ENCODE assay signal across 22 cellular contexts in the genomic region with DNA sequence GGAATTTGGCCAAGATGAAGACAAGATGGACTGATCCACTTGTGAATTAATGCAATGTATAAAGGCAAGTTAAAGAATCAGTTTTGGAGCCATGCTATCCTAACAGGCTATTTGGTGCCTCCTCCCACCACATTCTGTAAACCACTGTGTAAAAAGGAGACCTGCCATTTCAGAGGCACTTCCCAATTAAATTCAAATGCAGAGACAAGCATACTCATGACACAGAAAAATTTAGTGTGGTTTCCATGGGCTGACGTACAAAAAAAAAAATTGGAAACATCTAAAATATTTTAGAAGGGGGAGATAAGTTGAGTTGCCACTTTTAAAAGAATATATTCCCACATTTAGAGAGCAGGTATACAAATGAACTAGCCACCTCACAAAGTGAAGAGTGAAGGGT.
DNase-seq lines count a peak whose midpoint lies in the region; ATAC-seq and TF ChIP-seq lines count a peak whose summit lies in the region.
"Had no signal": no experiment of that assay in that cellular context is flagged by ENCODE, and none has a peak within 500 bp of the region (broad histone marks: within the 10 kb centered on the region; RNA-seq: fewer than 3 reads in every experiment).

No MANE protein-coding gene starts in this region.

- peaks cover 0 to 1% of the 10 kb centered on the region in 2 donors for H3K36me3 Mint-ChIP-seq in CD4-positive, alpha-beta memory T cell
- H3K36me3 Mint-ChIP-seq in activated B cell treated with CpG ODN at 0.5 μM for 24 hours (ENCODE audit: low read depth), result peaks cover 2% of the 10 kb centered on the region
- H3K36me3 Mint-ChIP-seq: CD14-positive monocyte had no signal

- CTCF ChIA-PET in CD4-positive, alpha-beta memory T cell (lab: Charles Lee; ENCODE audit: partially characterized antibody), result no interaction called here
- CTCF ChIA-PET in activated B cell treated with CpG ODN at 0.5 μM for 24 hours (lab: Charles Lee), result no interaction called here

- no peak for ATAC-seq in activated B cell treated with CpG ODN at 0.5 μM for 24 hours (ENCODE audit: low read depth)
- ATAC-seq in lower lobe of right lung, result no peak
- ATAC-seq: HCT116 had no signal

- no peaks in the 10 kb centered on the region for H3K9me3 Mint-ChIP-seq in CD4-positive, alpha-beta memory T cell
- no peaks in the 10 kb centered on the region for H3K9me3 Mint-ChIP-seq in activated B cell treated with CpG ODN at 0.5 μM for 24 hours
- H3K9me3 Mint-ChIP-seq: CD14-positive monocyte had no signal

- peaks cover 18% of the 10 kb centered on the region for H3K4me1 ChIP-seq in CD4-positive, alpha-beta memory T cell (ENCODE audit: insufficient read depth, low read length)
- peaks cover 5% of the 10 kb centered on the region for H3K4me1 ChIP-seq in lower lobe of right lung
- H3K4me1 ChIP-seq in uterus, result no peaks in the 10 kb centered on the region

- H3K27ac ChIP-seq in CD4-positive, alpha-beta memory T cell (ENCODE audit: low read depth, low read length), result no peak overlapping the region
- peak overlapping the region; percentile 78 for H3K27ac ChIP-seq in lower lobe of right lung
- peak overlapping the region; percentile 81 to 92 for H3K27ac ChIP-seq in uterus

- in situ Hi-C loops in KBM-7 (cut with MboI; ENCODE audit: low pct_unique_long_range_greater_than_20kb, low sequenced_read_pairs), result no loop called here

- H3K9me3 ChIP-seq in CD4-positive, alpha-beta memory T cell (ENCODE audit: control insufficient read depth in 1 of 2, low read length in 2 of 2), result no peaks in the 10 kb centered on the region
- H3K9me3 ChIP-seq in lower lobe of right lung (no peaks in the 10 kb centered on the region), uterus (no peaks in the 10 kb centered on the region)
- H3K9me3 ChIP-seq: BE2C, SK-N-SH had no signal

- POLR2A ChIA-PET in CD4-positive, alpha-beta memory T cell (lab: Charles Lee; ENCODE audit: partially characterized antibody), result no interaction called here
- POLR2A ChIA-PET in activated B cell treated with CpG ODN at 0.5 μM for 24 hours (lab: Charles Lee), result no interaction called here

- H3K4me3 Mint-ChIP-seq in CD4-positive, alpha-beta memory T cell, result peak overlapping the region in 5 of 8 donors; percentile 1 to 29 (median 26)
- H3K4me3 Mint-ChIP-seq in activated B cell treated with CpG ODN at 0.5 μM for 24 hours, result peak overlapping the region; percentile 5
- H3K4me3 Mint-ChIP-seq: CD14-positive monocyte had no signal

- peak overlapping the region in 1 of 7 donors; percentile 1 for H3K27ac Mint-ChIP-seq in CD4-positive, alpha-beta memory T cell
- H3K27ac Mint-ChIP-seq in activated B cell treated with CpG ODN at 0.5 μM for 24 hours, result no peak overlapping the region

- no peak for DNase-seq in CD4-positive, alpha-beta memory T cell
- DNase-seq in activated B cell treated with CpG ODN at 0.5 μM for 24 hours (no peak), lower lobe of right lung (no peak), uterus (no peak), mucosa of gallbladder (ENCODE audit: low spot score) (no peak), KBM-7 (no peak)
- no peak for DNase-seq in activated CD4-positive, alpha-beta T cell treated with anti-CD3 and anti-CD28 coated beads for 48 hours
- DNase-seq: BE2C, DMS153, DND-41, Kasumi-1, MV-4-11, NCI-H1105, NCI-H1436 treated with DMSO at 0.1 percent for 48 hours, NCI-H187 treated with DMSO at 0.1 percent for 48 hours, NCI-H2171 treated with DMSO at 0.1 percent for 48 hours, NCI-H345, NCI-H510A treated with DMSO at 0.1 percent for 48 hours, NCI-H748 treated with DMSO at 0.1 percent for 48 hours, SK-N-SH had no signal

- no peaks in the 10 kb centered on the region for H3K27me3 ChIP-seq in CD4-positive, alpha-beta memory T cell (ENCODE audit: insufficient read depth, low read length)
- H3K27me3 ChIP-seq in lower lobe of right lung (ENCODE audit: low read depth), result no peaks in the 10 kb centered on the region
- no peaks in the 10 kb centered on the region for H3K27me3 ChIP-seq in uterus
- H3K27me3 ChIP-seq: BE2C had no signal

- no peaks in the 10 kb centered on the region for H3K36me3 ChIP-seq in CD4-positive, alpha-beta memory T cell (ENCODE audit: insufficient read depth, low read length)
- no peaks in the 10 kb centered on the region for H3K36me3 ChIP-seq in lower lobe of right lung
- H3K36me3 ChIP-seq in uterus, result no peaks in the 10 kb centered on the region
- H3K36me3 ChIP-seq: BE2C had no signal

- H3K27me3 Mint-ChIP-seq in CD4-positive, alpha-beta memory T cell, result no peaks in the 10 kb centered on the region
- no peaks in the 10 kb centered on the region for H3K27me3 Mint-ChIP-seq in activated B cell treated with CpG ODN at 0.5 μM for 24 hours

- no peak for TF ChIP-seq POLR2A in uterus (IDR thresholded peaks at IDR 0.05)

- no peak for TF ChIP-seq CTCF in activated B cell treated with CpG ODN at 0.5 μM for 24 hours (IDR thresholded peaks at IDR 0.05)
- no peak for TF ChIP-seq CTCF in lower lobe of right lung (IDR thresholded peaks at IDR 0.05)
- TF ChIP-seq CTCF in uterus (IDR thresholded peaks at IDR 0.05), result no peak

- peaks cover 12 to 20% (median 16%) of the 10 kb centered on the region in 4 donors for H3K4me1 Mint-ChIP-seq in CD4-positive, alpha-beta memory T cell
- peaks cover 30% of the 10 kb centered on the region for H3K4me1 Mint-ChIP-seq in activated B cell treated with CpG ODN at 0.5 μM for 24 hours

- H3K4me3 ChIP-seq in CD4-positive, alpha-beta memory T cell (ENCODE audit: low read length in 2 of 2), result no peak overlapping the region
- no peak overlapping the region for H3K4me3 ChIP-seq in lower lobe of right lung
- H3K4me3 ChIP-seq in uterus, result no peak overlapping the region

- intact Hi-C loops in CD4-positive, alpha-beta memory T cell (cut with micrococcal nuclease), result no loop called here
- intact Hi-C loops in activated B cell treated with CpG ODN at 0.5 μM for 24 hours (cut with micrococcal nuclease) (loop anchor here (5.0 kb wide), 4 partner anchors 36 to 306 kb away; a partner anchor contains a TSS), lower lobe of right lung (cut with DNase I) (no loop called here), uterus (cut with DNase I; ENCODE audit: low total_unique reads) (no loop called here)
